Comparison of ENCODE assay signal across 16 cellular contexts in the genomic region with DNA sequence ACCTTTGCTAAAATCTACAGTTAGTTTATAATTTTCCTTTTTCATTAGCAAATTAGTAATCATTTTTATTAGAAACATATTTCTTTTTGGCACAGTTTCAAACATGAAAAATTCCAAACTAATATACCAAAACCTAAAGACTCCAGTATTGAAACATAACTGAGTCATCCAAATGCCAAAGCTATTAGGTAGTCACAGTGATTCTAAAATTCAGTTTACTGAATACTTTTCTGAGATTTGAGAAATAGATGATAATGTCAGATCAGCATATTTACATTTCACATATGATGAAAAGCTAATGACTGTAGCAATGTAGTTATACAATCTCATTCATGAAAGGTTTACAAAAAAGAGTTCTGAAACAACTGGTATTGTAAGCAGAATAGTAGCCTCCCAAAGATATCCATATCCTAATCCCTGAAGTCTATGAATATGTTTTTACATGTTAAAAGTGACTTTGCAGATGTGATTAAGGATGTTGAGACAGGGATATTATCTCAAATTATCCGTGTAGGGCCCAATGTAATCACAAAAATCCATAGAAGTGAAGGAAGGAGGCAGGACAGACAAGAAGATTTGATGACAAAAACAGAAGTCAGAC.
DNase-seq lines count a peak whose midpoint lies in the region; ATAC-seq, FAIRE-seq and TF ChIP-seq lines count a peak whose summit lies in the region.
"Had no signal": no experiment of that assay in that cellular context is flagged by ENCODE, and none has a peak within 500 bp of the region (broad histone marks: within the 10 kb centered on the region; RNA-seq: fewer than 3 reads in every experiment).

No MANE protein-coding gene starts in this region.

- POLR2A ChIA-PET in AG04449 (lab: Yijun Ruan, JAX) = no interaction called here

- H3K9me3 ChIP-seq in kidney (ENCODE audit: control insufficient read depth in 1 of 2, low read length in 2 of 2) = peaks cover 0 to 3% of the 10 kb centered on the region in 2 donors
- H3K9me3 ChIP-seq in gastroesophageal sphincter = no peaks in the 10 kb centered on the region
- H3K9me3 ChIP-seq: neutrophil had no signal

- H3K36me3 Mint-ChIP-seq in chondrocyte (ENCODE audit: low read depth) = no peaks in the 10 kb centered on the region
- no peaks in the 10 kb centered on the region for H3K36me3 Mint-ChIP-seq in activated CD8-positive, alpha-beta memory T cell treated with anti-CD3 and anti-CD28 coated beads, Interleukin-2, amount 10 ng/mL, durations not matched to agents 7 days and 5 days

- intact Hi-C loops in kidney (cut with DNase I) = no loop called here

- H3K27ac ChIP-seq in kidney (ENCODE audit: low read depth in 2 of 2, low read length in 2 of 2) (no peak overlapping the region), gastroesophageal sphincter (no peak overlapping the region)
- H3K27ac ChIP-seq: neutrophil had no signal

- H3K4me3 Mint-ChIP-seq in chondrocyte (ENCODE audit: unreplicated experiment) = no peak overlapping the region
- no peak overlapping the region for H3K4me3 Mint-ChIP-seq in activated CD8-positive, alpha-beta memory T cell treated with anti-CD3 and anti-CD28 coated beads, Interleukin-2, amount 10 ng/mL, durations not matched to agents 7 days and 5 days
- H3K4me3 Mint-ChIP-seq: activated CD8-positive, alpha-beta T cell treated with anti-CD3 and anti-CD28 coated beads for 36 hours had no signal

- DNase-seq in AG04449 (ENCODE audit: low read depth, low spot score) (peak; percentile 7), M059J (ENCODE audit: low read depth) (peak; percentile 34), chondrocyte (ENCODE audit: low spot score) (no peak), kidney (no peak), GM12892 (ENCODE audit: insufficient read length) (no peak), NCI-H128 (lab: John Stamatoyannopoulos, UW; ENCODE audit: unreplicated experiment) (no peak)
- DNase-seq in activated CD8-positive, alpha-beta memory T cell treated with anti-CD3 and anti-CD28 coated beads, Interleukin-2, amount 10 ng/mL, durations not matched to agents 7 days and 5 days = no peak
- DNase-seq: activated CD8-positive, alpha-beta T cell treated with anti-CD3 and anti-CD28 coated beads for 36 hours; caudate nucleus; MV-4-11; NCI-H2171 treated with DMSO at 0.1 percent for 48 hours had no signal

- TF ChIP-seq POLR2A in GM12892 (IDR thresholded peaks at IDR 0.05; ENCODE audit: low read depth, low read length) (no peak), gastroesophageal sphincter (IDR thresholded peaks at IDR 0.05) (no peak)

- H3K4me1 ChIP-seq in kidney (ENCODE audit: control insufficient read depth in 1 of 2, insufficient read depth in 1 of 2, low read depth in 1 of 2, low read length in 2 of 2) (no peaks in the 10 kb centered on the region), gastroesophageal sphincter (no peaks in the 10 kb centered on the region)

- CTCF ChIA-PET in AG04449 (lab: Yijun Ruan, JAX) = no interaction called here
- CTCF ChIA-PET in activated CD8-positive, alpha-beta memory T cell treated with anti-CD3 and anti-CD28 coated beads, Interleukin-2, amount 10 ng/mL, durations not matched to agents 7 days and 5 days (lab: Charles Lee) = no interaction called here

- TF ChIP-seq EP300 in gastroesophageal sphincter (IDR thresholded peaks at IDR 0.05) = no peak

- FAIRE-seq in kidney (lab: Jason Lieb, UNC) (peak; percentile 30), GM12892 (lab: Jason Lieb, UNC) (no peak)
- FAIRE-seq: endometrium had no signal

- peaks cover 4% of the 10 kb centered on the region for H3K27me3 Mint-ChIP-seq in chondrocyte (ENCODE audit: low read depth)
- no peaks in the 10 kb centered on the region for H3K27me3 Mint-ChIP-seq in activated CD8-positive, alpha-beta memory T cell treated with anti-CD3 and anti-CD28 coated beads, Interleukin-2, amount 10 ng/mL, durations not matched to agents 7 days and 5 days
- H3K27me3 Mint-ChIP-seq: activated CD8-positive, alpha-beta T cell treated with anti-CD3 and anti-CD28 coated beads for 36 hours had no signal

- no peak for ATAC-seq in activated CD8-positive, alpha-beta memory T cell treated with anti-CD3 and anti-CD28 coated beads, Interleukin-2, amount 10 ng/mL, durations not matched to agents 7 days and 5 days
- ATAC-seq in gastroesophageal sphincter = no peak
- ATAC-seq: activated CD8-positive, alpha-beta T cell treated with anti-CD3 and anti-CD28 coated beads for 36 hours had no signal

- WGBS in gastroesophageal sphincter (ENCODE audit: low coverage in 1 of 2), 2 donors = 43 to 50% methylated on average over 1 of the region's 1 CpG

- TF ChIP-seq CTCF in AG04449 (IDR thresholded peaks at IDR 0.05; ENCODE audit: insufficient read depth, low read length, missing control alignments) = no peak
- no peak for TF ChIP-seq CTCF in chondrocyte (IDR thresholded peaks at IDR 0.05)
- no peak for TF ChIP-seq CTCF in kidney (IDR thresholded peaks at IDR 0.05; ENCODE audit: borderline replicate concordance, extremely low read depth, insufficient read depth)
- no peak for TF ChIP-seq CTCF in gastroesophageal sphincter (IDR thresholded peaks at IDR 0.05)

- no peak overlapping the region for H3K9ac ChIP-seq in kidney (ENCODE audit: low read length in 2 of 2)

- H3K4me1 Mint-ChIP-seq in chondrocyte (ENCODE audit: low read depth) = peaks cover 17% of the 10 kb centered on the region
- no peaks in the 10 kb centered on the region for H3K4me1 Mint-ChIP-seq in activated CD8-positive, alpha-beta memory T cell treated with anti-CD3 and anti-CD28 coated beads, Interleukin-2, amount 10 ng/mL, durations not matched to agents 7 days and 5 days

- peak overlapping the region; percentile 83 for H3K27ac Mint-ChIP-seq in chondrocyte (ENCODE audit: unreplicated experiment)
- H3K27ac Mint-ChIP-seq in activated CD8-positive, alpha-beta memory T cell treated with anti-CD3 and anti-CD28 coated beads, Interleukin-2, amount 10 ng/mL, durations not matched to agents 7 days and 5 days = no peak overlapping the region
- H3K27ac Mint-ChIP-seq: activated CD8-positive, alpha-beta T cell treated with anti-CD3 and anti-CD28 coated beads for 36 hours; activated T-helper 2 cell treated with anti-CD3 and anti-CD28 coated beads, Interferon-gamma antibody, Interleukin-2, Interleukin-4, amounts not matched to agents 10 μg/mL and 5 μg/mL and 100 μg/mL, durations not matched to agents 14 hours and 24 hours and 36 hours had no signal

- H3K4me3 ChIP-seq in AG04449 (ENCODE audit: low read depth, low read length) = no peak overlapping the region
- no peak overlapping the region for H3K4me3 ChIP-seq in kidney (ENCODE audit: low read length in 2 of 2)
- H3K4me3 ChIP-seq in gastroesophageal sphincter = no peak overlapping the region
- H3K4me3 ChIP-seq: lung had no signal

- no peaks in the 10 kb centered on the region for H3K36me3 ChIP-seq in kidney (ENCODE audit: control insufficient read depth in 1 of 2, insufficient read depth in 2 of 2, low read length in 2 of 2)
- H3K36me3 ChIP-seq in gastroesophageal sphincter = no peaks in the 10 kb centered on the region
- H3K36me3 ChIP-seq: neutrophil had no signal

- peaks cover 11% of the 10 kb centered on the region for H3K9me3 Mint-ChIP-seq in chondrocyte (ENCODE audit: low read depth)
- peaks cover 7% of the 10 kb centered on the region for H3K9me3 Mint-ChIP-seq in activated CD8-positive, alpha-beta memory T cell treated with anti-CD3 and anti-CD28 coated beads, Interleukin-2, amount 10 ng/mL, durations not matched to agents 7 days and 5 days (ENCODE audit: low read depth)

- H3K27me3 ChIP-seq in gastroesophageal sphincter = no peaks in the 10 kb centered on the region
- H3K27me3 ChIP-seq: neutrophil had no signal

Comparison
In these comparisons a context has a peak if more than half of its experiments do, and no peak if none do; other contexts are left out.
1. DNase-seq: peak in AG04449 (single experiment) and M059J (single experiment); none in chondrocyte (single experiment), kidney (single experiment), GM12892 (single experiment), activated CD8-positive, alpha-beta memory T cell treated with anti-CD3 and anti-CD28 coated beads, Interleukin-2, amount 10 ng/mL, durations not matched to agents 7 days and 5 days (single experiment) and NCI-H128 (single experiment).